Comparison of ENCODE assay signal across 20 cellular contexts in genomic region chr18:8229786-8230185, GRCh38.
DNase-seq lines count a peak whose midpoint lies in the region; TF ChIP-seq lines count a peak whose summit lies in the region.
"Had no signal": no experiment of that assay in that cellular context is flagged by ENCODE, and none has a peak within 500 bp of the region (broad histone marks: within the 10 kb centered on the region; RNA-seq: fewer than 3 reads in every experiment).

No MANE protein-coding gene starts in this region.

- H3K9me3 ChIP-seq in breast epithelium: peaks cover 0 to 6% of the 10 kb centered on the region in 2 donors

- no peak for TF ChIP-seq POLR2A in breast epithelium (IDR thresholded peaks at IDR 0.05)

- BruUV-seq in MCF 10A (replicated peaks; lab: Mats Ljungman, UMichigan): no TSS peak

- intact Hi-C loops in MCF 10A (cut with micrococcal nuclease) (no loop called here), breast epithelium (cut with DNase I; ENCODE audit: low total_unique reads) (no loop called here)

- peaks cover 13% of the 10 kb centered on the region for H3K36me3 Mint-ChIP-seq in MCF 10A (ENCODE audit: insufficient read depth, unreplicated experiment)
- no peaks in the 10 kb centered on the region for H3K36me3 Mint-ChIP-seq in activated CD4-positive, alpha-beta T cell treated with anti-CD3 and anti-CD28 coated beads, Interleukin-2, amount 10 ng/mL, durations not matched to agents 7 days and 5 days (ENCODE audit: low read depth)

- no peak for TF ChIP-seq CTCF in MCF 10A (IDR thresholded peaks at IDR 0.05; ENCODE audit: unreplicated experiment)
- TF ChIP-seq CTCF in breast epithelium (IDR thresholded peaks at IDR 0.05): no peak
- TF ChIP-seq CTCF in RWPE1 (conservative IDR thresholded peaks at IDR 0.05; ENCODE audit: low read depth): no peak
- no peak for TF ChIP-seq CTCF in fibroblast of villous mesenchyme (IDR thresholded peaks at IDR 0.05; ENCODE audit: insufficient read depth, low read depth, low read length)

- no peaks in the 10 kb centered on the region for H3K36me3 ChIP-seq in breast epithelium

- H3K9me3 Mint-ChIP-seq in MCF 10A (ENCODE audit: unreplicated experiment): no peaks in the 10 kb centered on the region
- no peaks in the 10 kb centered on the region for H3K9me3 Mint-ChIP-seq in activated CD4-positive, alpha-beta T cell treated with anti-CD3 and anti-CD28 coated beads, Interleukin-2, amount 10 ng/mL, durations not matched to agents 7 days and 5 days

- no peak overlapping the region for H3K4me3 Mint-ChIP-seq in MCF 10A (ENCODE audit: unreplicated experiment)
- H3K4me3 Mint-ChIP-seq in activated CD4-positive, alpha-beta T cell treated with anti-CD3 and anti-CD28 coated beads, Interleukin-2, amount 10 ng/mL, durations not matched to agents 7 days and 5 days: no peak overlapping the region
- H3K4me3 Mint-ChIP-seq: B cell had no signal

- POLR2A ChIA-PET in MCF 10A (lab: Yijun Ruan, JAX): no interaction called here
- POLR2A ChIA-PET in RWPE1 (lab: Yijun Ruan, JAX; ENCODE audit: low non-redundant PET): no interaction called here
- POLR2A ChIA-PET in activated CD4-positive, alpha-beta T cell treated with anti-CD3 and anti-CD28 coated beads, Interleukin-2, amount 10 ng/mL, durations not matched to agents 7 days and 5 days (lab: Charles Lee): no interaction called here

- no peaks in the 10 kb centered on the region for H3K27me3 ChIP-seq in breast epithelium

- peaks cover 8% of the 10 kb centered on the region for H3K4me1 Mint-ChIP-seq in MCF 10A (ENCODE audit: insufficient read depth, unreplicated experiment)
- peaks cover 8% of the 10 kb centered on the region for H3K4me1 Mint-ChIP-seq in activated CD4-positive, alpha-beta T cell treated with anti-CD3 and anti-CD28 coated beads, Interleukin-2, amount 10 ng/mL, durations not matched to agents 7 days and 5 days
- H3K4me1 Mint-ChIP-seq: B cell had no signal

- no peak overlapping the region for H3K27ac ChIP-seq in breast epithelium
- no peak overlapping the region for H3K27ac ChIP-seq in RWPE1
- H3K27ac ChIP-seq: GM23248 had no signal

- H3K4me3 ChIP-seq in breast epithelium: no peak overlapping the region
- H3K4me3 ChIP-seq in fibroblast of villous mesenchyme (ENCODE audit: low read depth, low read length): no peak overlapping the region
- H3K4me3 ChIP-seq: GM12878, GM23248 had no signal

- peak overlapping the region; percentile 44 for H3K27ac Mint-ChIP-seq in MCF 10A (ENCODE audit: low read depth, unreplicated experiment)
- H3K27ac Mint-ChIP-seq in activated CD4-positive, alpha-beta T cell treated with anti-CD3 and anti-CD28 coated beads, Interleukin-2, amount 10 ng/mL, durations not matched to agents 7 days and 5 days: no peak overlapping the region
- H3K27ac Mint-ChIP-seq: B cell had no signal

- no peaks in the 10 kb centered on the region for H3K4me1 ChIP-seq in breast epithelium

- no peaks in the 10 kb centered on the region for H3K27me3 Mint-ChIP-seq in MCF 10A (ENCODE audit: insufficient read depth, unreplicated experiment)
- no peaks in the 10 kb centered on the region for H3K27me3 Mint-ChIP-seq in activated CD4-positive, alpha-beta T cell treated with anti-CD3 and anti-CD28 coated beads, Interleukin-2, amount 10 ng/mL, durations not matched to agents 7 days and 5 days
- H3K27me3 Mint-ChIP-seq: B cell had no signal

- CTCF ChIA-PET in MCF 10A (lab: Yijun Ruan, JAX): no interaction called here
- CTCF ChIA-PET in RWPE1 (lab: Yijun Ruan, JAX): no interaction called here
- CTCF ChIA-PET in activated CD4-positive, alpha-beta T cell treated with anti-CD3 and anti-CD28 coated beads, Interleukin-2, amount 10 ng/mL, durations not matched to agents 7 days and 5 days (lab: Charles Lee): no interaction called here

- DNase-seq in MCF 10A (ENCODE audit: unreplicated experiment) (peak; percentile 84), breast epithelium (ENCODE audit: low spot score in 2 of 2) (no peak), RWPE1 (ENCODE audit: low spot score) (peak; percentile 65), fibroblast of villous mesenchyme (ENCODE audit: low read depth) (peak; percentile 19), HT-29 (ENCODE audit: low spot score) (no peak), NCI-H748 (lab: John Stamatoyannopoulos, UW; ENCODE audit: unreplicated experiment) (no peak), SHP77 treated with DMSO at 0.1 percent for 48 hours (lab: John Stamatoyannopoulos, UW) (no peak)
- no peak for DNase-seq in activated CD4-positive, alpha-beta T cell treated with anti-CD3 and anti-CD28 coated beads, Interleukin-2, amount 10 ng/mL, durations not matched to agents 7 days and 5 days
- DNase-seq: COR-L47, DMS 273 treated with DMSO at 0.1 percent for 48 hours, GM23248, HCEC 1CT, KBM-7, MV-4-11, NCI-H1694 treated with DMSO at 0.1 percent for 48 hours, NCI-H2107, NCI-H226, NCI-H524 had no signal

Comparison
In these comparisons a context has a peak if more than half of its experiments do, and no peak if none do; other contexts are left out.
1. DNase-seq: peak in MCF 10A (single experiment), RWPE1 (single experiment) and fibroblast of villous mesenchyme (single experiment); none in breast epithelium (0 of 2), HT-29 (single experiment), NCI-H748 (single experiment), SHP77 treated with DMSO at 0.1 percent for 48 hours (single experiment) and activated CD4-positive, alpha-beta T cell treated with anti-CD3 and anti-CD28 coated beads, Interleukin-2, amount 10 ng/mL, durations not matched to agents 7 days and 5 days (single experiment).